In genomic region chr16:66695474-66695934, GRCh38 we compare ENCODE assay signal across 8 cellular contexts. TPM values are rescaled to one million over a fixed set of nuclear protein-coding genes. Genes with fewer than 3 reads are reported as not detected.
DNase-seq lines count a peak whose midpoint lies in the region; ATAC-seq and TF ChIP-seq lines count a peak whose summit lies in the region.

No MANE protein-coding gene starts in this region.

- H3K4me3 ChIP-seq in AG10803 (ENCODE audit: low read length), result peak overlapping the region; percentile 73
- H3K4me3 ChIP-seq in KMS-11 (IDR thresholded peaks at IDR 0.05; ENCODE audit: insufficient read depth, low read depth, low read length), result no peak overlapping the region
- peak overlapping the region; percentile 60 for H3K4me3 ChIP-seq in brain microvascular endothelial cell (ENCODE audit: low read depth, low read length)
- H3K4me3 ChIP-seq in mesodermal cell (ENCODE audit: extremely low read depth, insufficient read depth, low read length, poor library complexity, severe bottlenecking), result peak overlapping the region; percentile 53
- peak overlapping the region in 1 of 2 donors; percentile 51 for H3K4me3 ChIP-seq in aorta (ENCODE audit: low read length in 2 of 2)

- H3K9me3 ChIP-seq in mesodermal cell (ENCODE audit: control insufficient read depth, low read length) (no peaks in the 10 kb centered on the region), aorta (ENCODE audit: control insufficient read depth, low read length) (no peaks in the 10 kb centered on the region)

- DNase-seq in AG10803 (ENCODE audit: low read depth) (no peak), brain microvascular endothelial cell (no peak), aorta (peak in 1 of 2 donors; percentile 66), cortex of kidney (lab: John Stamatoyannopoulos, UW) (no peak), NCI-H446 treated with DMSO at 0.1 percent for 48 hours (lab: John Stamatoyannopoulos, UW) (no peak), HPDE6-E6E7 (ENCODE audit: extremely low spot score) (no peak)

- ATAC-seq in aorta (ENCODE audit: low FRiP score), result peak; percentile 15

- H3K27me3 ChIP-seq in KMS-11 (ENCODE audit: insufficient read depth, low read depth), result no peaks in the 10 kb centered on the region; the same call in 1 of the 2 replicates
- no peaks in the 10 kb centered on the region for H3K27me3 ChIP-seq in brain microvascular endothelial cell (replicated peaks)
- no peaks in the 10 kb centered on the region for H3K27me3 ChIP-seq in aorta (ENCODE audit: control insufficient read depth in 1 of 2, insufficient read depth in 2 of 2, low read length in 1 of 2)

- H3K27ac ChIP-seq in KMS-11 (no peak overlapping the region), brain microvascular endothelial cell (no peak overlapping the region), mesodermal cell (ENCODE audit: low read depth, low read length, severe bottlenecking) (no peak overlapping the region), aorta (ENCODE audit: low read depth in 1 of 2, low read length in 2 of 2) (no peak overlapping the region)

- peaks cover 3% of the 10 kb centered on the region; the same call in 1 of the 2 replicates for H3K79me2 ChIP-seq in KMS-11 (ENCODE audit: insufficient read depth, low read depth)

- peak overlapping the region; percentile 100 for H3K4me2 ChIP-seq in KMS-11

- 84 to 87% methylated on average over 5 to 8 of the region's 8 CpGs for WGBS in mesodermal cell (ENCODE audit: insufficient coverage in 2 of 2), 2 experiments
- 14 to 22% methylated on average over 8 of the region's 8 CpGs for WGBS in aorta, 2 donors

- in situ Hi-C loops in brain microvascular endothelial cell (cut with HindIII; ENCODE audit: low pct_ligation_motif_present, low sequenced_read_pairs), result no loop called here

- H3K9ac ChIP-seq in KMS-11, result peak overlapping the region; percentile 55; the same call in 1 of the 2 replicates

- TF ChIP-seq CTCF in AG10803 (conservative IDR thresholded peaks at IDR 0.05; ENCODE audit: low read length), result no peak
- no peak for TF ChIP-seq CTCF in KMS-11 (conservative IDR thresholded peaks at IDR 0.05; ENCODE audit: low read depth, low read length)
- TF ChIP-seq CTCF in brain microvascular endothelial cell (IDR thresholded peaks at IDR 0.05; ENCODE audit: low read depth, low read length, missing control alignments), result no peak

- peak overlapping the region; percentile 52; the same call in 1 of the 2 replicates for H2AFZ ChIP-seq in KMS-11 (ENCODE audit: low read depth)

- peaks cover 13% of the 10 kb centered on the region for H3K4me1 ChIP-seq in KMS-11 (ENCODE audit: low read depth, poor library complexity, severe bottlenecking)
- peaks cover 6% of the 10 kb centered on the region for H3K4me1 ChIP-seq in mesodermal cell (ENCODE audit: control insufficient read depth, insufficient read depth, low read length, poor library complexity, severe bottlenecking)
- no peaks in the 10 kb centered on the region for H3K4me1 ChIP-seq in aorta (ENCODE audit: control insufficient read depth in 1 of 2, insufficient read depth in 2 of 2, low read length in 2 of 2)

- no peaks in the 10 kb centered on the region for H4K20me1 ChIP-seq in KMS-11 (ENCODE audit: insufficient read depth)

- no peaks in the 10 kb centered on the region for H3K36me3 ChIP-seq in KMS-11 (ENCODE audit: insufficient read depth)
- no peaks in the 10 kb centered on the region for H3K36me3 ChIP-seq in brain microvascular endothelial cell (replicated peaks)
- H3K36me3 ChIP-seq in mesodermal cell (ENCODE audit: control insufficient read depth, insufficient read depth, low read length), result no peaks in the 10 kb centered on the region
- no peaks in the 10 kb centered on the region for H3K36me3 ChIP-seq in aorta (ENCODE audit: control insufficient read depth in 1 of 2, insufficient read depth in 2 of 2, low read length in 1 of 2)

- intact Hi-C loops in aorta (cut with DNase I), result no loop called here

RNA-seq across cellular contexts. Expression of gene CMTM4, which starts 1.0 kb away (rescaled TPM):
- polyA plus RNA-seq in mesodermal cell (2013, experiment 1 of 2), result 20.6 TPM
- polyA plus RNA-seq in mesodermal cell (2013, experiment 2 of 2), result 20.5 TPM
- 10 to 100 TPM; 16.5 to 24.9 TPM for total RNA-seq in aorta
- 10 to 100 TPM in 1 of 2 donors, 1 to 10 TPM in 1; 8.9 to 10.4 TPM for polyA plus RNA-seq in aorta

RNA-seq across cellular contexts. Expression of gene DYNC1LI2, which starts 55.9 kb away (rescaled TPM):
- polyA plus RNA-seq in mesodermal cell (2013, experiment 1 of 2), result 69.7 TPM
- 67.4 TPM for polyA plus RNA-seq in mesodermal cell (2013, experiment 2 of 2)
- total RNA-seq in aorta, result 100 to 1,000 TPM; 166 to 169 TPM
- 100 to 1,000 TPM in 1 of 2 donors, 10 to 100 TPM in 1; 78.3 to 121 TPM for polyA plus RNA-seq in aorta
